Comparison of ENCODE assay signal across 29 cellular contexts in genomic region chr6:88839280-88839679, GRCh38.
"Had no signal": no experiment of that assay in that cellular context is flagged by ENCODE, and none has a peak within 500 bp of the region (broad histone marks: within the 10 kb centered on the region; RNA-seq: fewer than 3 reads in every experiment).

No MANE protein-coding gene starts in this region.

- H3K9me3 Mint-ChIP-seq: type B pancreatic cell had no signal

- H3K27ac ChIP-seq: stomach, suprapubic skin, testis, thyroid gland, tibial nerve, transverse colon, upper lobe of left lung, upper lobe of right lung, uterus, vagina had no signal

- FAIRE-seq: urothelium cell line had no signal

- H3K27me3 ChIP-seq: stomach, suprapubic skin, testis, thyroid gland, tibial artery, tibial nerve, transverse colon, upper lobe of left lung, upper lobe of right lung, uterus, vagina had no signal

- H3K36me3 ChIP-seq: suprapubic skin, thoracic aorta, thyroid gland, tibial artery, upper lobe of right lung, uterus, vagina had no signal

- DNase-seq: stimulated activated CD4-positive, alpha-beta T cell treated with anti-CD3 and anti-CD28 coated beads, Interleukin-2, amount 100 ng/mL, for 48 hours; stimulated activated CD4-positive, alpha-beta T cell treated with anti-CD3 and anti-CD28 coated beads, Interleukin-4, amount 100 ng/mL, for 1 hour; stimulated activated CD4-positive, alpha-beta T cell treated with anti-CD3 and anti-CD28 coated beads, Interleukin-4, amount 100 ng/mL, for 24 hours; stimulated activated CD4-positive, alpha-beta T cell treated with anti-CD3 and anti-CD28 coated beads, Interleukin-4, amount 100 ng/mL, for 4 hours; stimulated activated CD8-positive, alpha-beta memory T cell treated with anti-CD3 and anti-CD28 coated beads, Interleukin-4, amount 100 ng/mL, for 48 hours; stimulated activated naive B cell treated with anti-CD40 and anti-IgM and Interleukin-4, amounts not matched to agents 10 μg/mL and 1 μg/mL and 100 μg/mL, for 72 hours; stimulated activated naive CD4-positive, alpha-beta T cell; stimulated activated naive CD4-positive, alpha-beta T cell treated with Interleukin-2 at 50 U/mL for 16 hours; stimulated activated naive CD8-positive, alpha-beta T cell treated with anti-CD3 and anti-CD28 coated beads, Interleukin-15, amount 100 ng/mL, for 72 hours; stimulated activated naive CD8-positive, alpha-beta T cell treated with anti-CD3 and anti-CD28 coated beads, Interleukin-15, Interleukin-2, amounts not matched to agents 100 U/mL and 50 U/mL, for 24 hours; stomach; substantia nigra; testis; thyroid gland; tibial artery; transverse colon; trophoblast cell; upper lobe of left lung; upper lobe of right lung; uterus had no signal

- H3K4me3 Mint-ChIP-seq: stimulated activated effector memory CD8-positive, alpha-beta T cell treated with anti-CD3 and anti-CD28 coated beads, Interleukin-12 subunit alpha, Interleukin-12 subunit beta, amount 100 ng/mL, for 72 hours; stimulated activated memory B cell treated with anti-CD40 and anti-IgM and Interleukin-4, amounts not matched to agents 10 μg/mL and 1 μg/mL and 100 μg/mL, for 72 hours; stimulated activated naive B cell treated with anti-CD40 and anti-IgM and Interleukin-4, amounts not matched to agents 10 μg/mL and 1 μg/mL and 100 μg/mL, for 72 hours; stimulated activated naive CD8-positive, alpha-beta T cell treated with anti-CD3 and anti-CD28 coated beads, Interleukin-15, amount 100 ng/mL, for 72 hours; stimulated activated naive CD8-positive, alpha-beta T cell treated with anti-CD3 and anti-CD28 coated beads, Interleukin-15, Interleukin-2, amounts not matched to agents 100 ng/mL and 50 ng/mL, for 24 hours; type B pancreatic cell had no signal

- H3K4me1 Mint-ChIP-seq: stimulated activated naive CD8-positive, alpha-beta T cell treated with anti-CD3 and anti-CD28 coated beads, Interleukin-15, amount 100 ng/mL, for 72 hours had no signal

- H3K9me3 ChIP-seq: suprapubic skin, testis, thoracic aorta, thyroid gland, tibial artery, tibial nerve, uterus, vagina had no signal

- ATAC-seq: stimulated activated effector memory CD8-positive, alpha-beta T cell treated with anti-CD3 and anti-CD28 coated beads, Interleukin-12 subunit alpha, Interleukin-12 subunit beta, amount 100 ng/mL, for 72 hours; stimulated activated memory B cell treated with anti-CD40 and anti-IgM and Interleukin-4, amounts not matched to agents 10 μg/mL and 1 μg/mL and 100 μg/mL, for 72 hours; stimulated activated naive B cell treated with anti-CD40 and anti-IgM and Interleukin-4, amounts not matched to agents 10 μg/mL and 1 μg/mL and 100 μg/mL, for 72 hours; stimulated activated naive CD8-positive, alpha-beta T cell treated with anti-CD3 and anti-CD28 coated beads, Interleukin-15, amount 100 ng/mL, for 72 hours; stimulated activated naive CD8-positive, alpha-beta T cell treated with anti-CD3 and anti-CD28 coated beads, Interleukin-15, Interleukin-2, amounts not matched to agents 100 U/mL and 50 U/mL, for 24 hours; upper lobe of right lung had no signal

- H3K27me3 Mint-ChIP-seq: stimulated activated memory B cell treated with anti-CD40 and anti-IgM and Interleukin-4, amounts not matched to agents 10 μg/mL and 1 μg/mL and 100 μg/mL, for 72 hours; stimulated activated naive B cell treated with anti-CD40 and anti-IgM and Interleukin-4, amounts not matched to agents 10 μg/mL and 1 μg/mL and 100 μg/mL, for 72 hours; stimulated activated naive CD8-positive, alpha-beta T cell treated with anti-CD3 and anti-CD28 coated beads, Interleukin-15, amount 100 ng/mL, for 72 hours; stimulated activated naive CD8-positive, alpha-beta T cell treated with anti-CD3 and anti-CD28 coated beads, Interleukin-15, Interleukin-2, amounts not matched to agents 100 ng/mL and 50 ng/mL, for 24 hours; type B pancreatic cell had no signal

- H3K4me1 ChIP-seq: suprapubic skin, testis, thyroid gland, uterus had no signal

- H3K4me3 ChIP-seq: stomach, suprapubic skin, testis, thoracic aorta, thyroid gland, tibial artery, tibial nerve, transverse colon, upper lobe of left lung, upper lobe of right lung, uterus, vagina had no signal

- H3K27ac Mint-ChIP-seq: stimulated activated effector memory CD8-positive, alpha-beta T cell treated with anti-CD3 and anti-CD28 coated beads, Interleukin-12 subunit alpha, Interleukin-12 subunit beta, amount 100 ng/mL, for 72 hours; stimulated activated memory B cell treated with anti-CD40 and anti-IgM and Interleukin-4, amounts not matched to agents 10 μg/mL and 1 μg/mL and 100 μg/mL, for 72 hours; stimulated activated naive B cell treated with anti-CD40 and anti-IgM and Interleukin-4, amounts not matched to agents 10 μg/mL and 1 μg/mL and 100 μg/mL, for 72 hours; stimulated activated naive CD8-positive, alpha-beta T cell treated with anti-CD3 and anti-CD28 coated beads, Interleukin-15, Interleukin-2, amounts not matched to agents 100 ng/mL and 50 ng/mL, for 24 hours; type B pancreatic cell had no signal
